Comparison of ENCODE assay signal across 8 cellular contexts in the genomic region with DNA sequence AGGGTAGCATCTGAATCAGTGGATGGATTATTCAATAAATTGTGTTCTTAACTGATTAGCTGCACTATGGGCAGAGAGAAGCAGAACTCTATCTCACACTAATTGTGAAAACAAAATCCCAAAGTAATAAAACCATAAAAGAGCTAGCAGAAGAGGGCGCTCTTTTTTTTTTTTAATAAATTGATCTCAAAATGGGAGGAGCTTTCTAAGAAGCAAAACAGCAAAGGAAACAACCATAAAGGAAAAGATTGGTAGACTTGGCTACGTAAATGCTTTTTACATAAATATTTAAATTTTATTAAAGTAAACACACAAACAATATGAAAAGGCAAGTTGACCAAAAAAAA. TPM values are rescaled to one million over a fixed set of nuclear protein-coding genes. Genes with fewer than 3 reads are reported as not detected.
DNase-seq lines count a peak whose midpoint lies in the region; ATAC-seq lines count a peak whose summit lies in the region.

No MANE protein-coding gene starts in this region.

- peaks cover 50% of the 10 kb centered on the region for H3K4me1 Mint-ChIP-seq in activated CD8-positive, alpha-beta memory T cell treated with anti-CD3 and anti-CD28 coated beads, Interleukin-2, amount 10 ng/mL, durations not matched to agents 7 days and 5 days
- peaks cover 18% of the 10 kb centered on the region for H3K4me1 Mint-ChIP-seq in activated T-helper 17 cell treated with anti-CD3 and anti-CD28 coated beads, Interleukin-2, amount 50 U/mL, for 72 hours

- peak overlapping the region; percentile 94 for H3K27ac Mint-ChIP-seq in activated CD8-positive, alpha-beta memory T cell treated with anti-CD3 and anti-CD28 coated beads, Interleukin-2, amount 10 ng/mL, durations not matched to agents 7 days and 5 days
- H3K27ac Mint-ChIP-seq in activated T-helper 17 cell treated with anti-CD3 and anti-CD28 coated beads, Interleukin-2, amount 50 U/mL, for 72 hours = peak overlapping the region; percentile 92

- H3K4me3 Mint-ChIP-seq in activated CD8-positive, alpha-beta memory T cell treated with anti-CD3 and anti-CD28 coated beads, Interleukin-2, amount 10 ng/mL, durations not matched to agents 7 days and 5 days = peak overlapping the region; percentile 91
- peak overlapping the region; percentile 87 for H3K4me3 Mint-ChIP-seq in activated T-helper 17 cell treated with anti-CD3 and anti-CD28 coated beads, Interleukin-2, amount 50 U/mL, for 72 hours

- ATAC-seq in activated CD8-positive, alpha-beta memory T cell treated with anti-CD3 and anti-CD28 coated beads, Interleukin-2, amount 10 ng/mL, durations not matched to agents 7 days and 5 days = no peak
- no peak for ATAC-seq in activated T-helper 17 cell treated with anti-CD3 and anti-CD28 coated beads, Interleukin-2, amount 50 U/mL, for 72 hours (replicated peaks)
- ATAC-seq in GM21367 (IDR thresholded peaks at IDR 0.05; ENCODE audit: unreplicated experiment) = no peak

- no peak for DNase-seq in activated CD8-positive, alpha-beta memory T cell treated with anti-CD3 and anti-CD28 coated beads, Interleukin-2, amount 10 ng/mL, durations not matched to agents 7 days and 5 days
- no peak for DNase-seq in activated CD8-positive, alpha-beta memory T cell treated with anti-CD3 and anti-CD28 coated beads, Interleukin-2, amount 50 U/mL, for 48 hours
- DNase-seq in NCI-H1694 (lab: John Stamatoyannopoulos, UW) = peak; percentile 60
- peak; percentile 22 for DNase-seq in left kidney (ENCODE audit: low read depth, low spot score)
- no peak for DNase-seq in COLO668 (lab: John Stamatoyannopoulos, UW; ENCODE audit: unreplicated experiment)
- DNase-seq in NCI-H226 = no peak

- no peaks in the 10 kb centered on the region for H3K9me3 Mint-ChIP-seq in activated CD8-positive, alpha-beta memory T cell treated with anti-CD3 and anti-CD28 coated beads, Interleukin-2, amount 10 ng/mL, durations not matched to agents 7 days and 5 days (ENCODE audit: low read depth)
- H3K9me3 Mint-ChIP-seq in activated T-helper 17 cell treated with anti-CD3 and anti-CD28 coated beads, Interleukin-2, amount 50 U/mL, for 72 hours = no peaks in the 10 kb centered on the region

- peaks cover 9% of the 10 kb centered on the region for H3K36me3 Mint-ChIP-seq in activated CD8-positive, alpha-beta memory T cell treated with anti-CD3 and anti-CD28 coated beads, Interleukin-2, amount 10 ng/mL, durations not matched to agents 7 days and 5 days
- H3K36me3 Mint-ChIP-seq in activated T-helper 17 cell treated with anti-CD3 and anti-CD28 coated beads, Interleukin-2, amount 50 U/mL, for 72 hours (ENCODE audit: low read depth) = peaks cover 5% of the 10 kb centered on the region

- H3K27me3 Mint-ChIP-seq in activated CD8-positive, alpha-beta memory T cell treated with anti-CD3 and anti-CD28 coated beads, Interleukin-2, amount 10 ng/mL, durations not matched to agents 7 days and 5 days = peaks cover under 1% of the 10 kb centered on the region
- H3K27me3 Mint-ChIP-seq in activated T-helper 17 cell treated with anti-CD3 and anti-CD28 coated beads, Interleukin-2, amount 50 U/mL, for 72 hours = no peaks in the 10 kb centered on the region

- CTCF ChIA-PET in activated CD8-positive, alpha-beta memory T cell treated with anti-CD3 and anti-CD28 coated beads, Interleukin-2, amount 10 ng/mL, durations not matched to agents 7 days and 5 days (lab: Charles Lee) = interaction anchor here (0.7 to 5.7 kb wide), 19 partner anchors 9 to 299 kb away, joined by 3 to 77 read pairs (median 4); partner anchors contain the start of gene ITPR2

RNA-seq across cellular contexts. Expression of gene TM7SF3, which starts 1.5 kb away (rescaled TPM):
- 10 to 100 TPM; 41.4 to 45.1 TPM for total RNA-seq in activated CD8-positive, alpha-beta memory T cell treated with anti-CD3 and anti-CD28 coated beads, Interleukin-2, amount 10 ng/mL, durations not matched to agents 7 days and 5 days
- total RNA-seq in activated T-helper 17 cell treated with anti-CD3 and anti-CD28 coated beads, Interleukin-2, amount 50 U/mL, for 72 hours = 10 to 100 TPM; 30.7 to 42.7 TPM

RNA-seq across cellular contexts. Expression of gene MED21, which starts 6.7 kb away (rescaled TPM):
- total RNA-seq in activated CD8-positive, alpha-beta memory T cell treated with anti-CD3 and anti-CD28 coated beads, Interleukin-2, amount 10 ng/mL, durations not matched to agents 7 days and 5 days = 10 to 100 TPM; 40.0 to 40.6 TPM
- total RNA-seq in activated T-helper 17 cell treated with anti-CD3 and anti-CD28 coated beads, Interleukin-2, amount 50 U/mL, for 72 hours = 10 to 100 TPM; 32.6 to 36.0 TPM

Comparison
In these comparisons a context has a peak if more than half of its experiments do, and no peak if none do; other contexts are left out.
1. DNase-seq: peak in NCI-H1694 (single experiment) and left kidney (single experiment); none in activated CD8-positive, alpha-beta memory T cell treated with anti-CD3 and anti-CD28 coated beads, Interleukin-2, amount 10 ng/mL, durations not matched to agents 7 days and 5 days (single experiment), activated CD8-positive, alpha-beta memory T cell treated with anti-CD3 and anti-CD28 coated beads, Interleukin-2, amount 50 U/mL, for 48 hours (single experiment), COLO668 (single experiment) and NCI-H226 (single experiment).